1 cellular context compared by ENCODE assay signal in the genomic region with DNA sequence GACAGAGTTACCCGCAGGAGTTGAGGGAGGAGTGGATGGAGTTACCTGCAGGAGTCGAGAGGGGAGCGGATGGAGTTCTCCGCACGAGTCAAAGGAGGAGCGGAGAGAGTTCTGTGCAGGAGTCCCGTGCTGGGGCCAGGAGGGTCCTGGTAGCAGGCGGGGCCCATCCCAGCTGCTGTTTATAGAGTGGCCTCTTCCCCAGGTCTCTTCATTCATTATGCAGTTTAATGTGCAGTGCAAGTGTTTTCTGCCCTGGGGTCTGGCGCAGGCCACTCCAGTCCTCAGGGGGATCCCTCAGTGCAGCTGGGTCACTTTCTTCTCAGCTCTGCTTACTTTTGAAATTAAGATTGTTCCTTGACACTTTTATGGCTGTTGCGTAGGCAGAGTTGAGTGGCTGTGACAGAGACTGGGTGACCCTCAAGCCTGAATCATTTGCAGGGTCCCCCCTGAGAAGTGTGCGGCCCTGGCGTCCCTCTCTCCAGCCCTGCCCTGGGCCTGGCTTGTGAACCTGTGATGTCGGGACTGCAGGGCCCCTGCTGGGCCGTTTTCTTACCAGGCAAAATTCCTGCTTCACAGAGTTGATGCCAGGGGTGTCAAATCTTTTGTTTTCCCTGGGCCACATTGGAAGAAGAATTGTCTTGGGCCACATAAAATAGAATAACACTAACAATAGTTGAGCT.
TF ChIP-seq lines count a peak whose summit lies in the region.

No MANE protein-coding gene starts in this region.

TF ChIP-seq in HEK293, 187 proteins besides CTCF, POLR2A, EP300 and RAD21 (continued from another document):
- TF ChIP-seq, protein P1, sequence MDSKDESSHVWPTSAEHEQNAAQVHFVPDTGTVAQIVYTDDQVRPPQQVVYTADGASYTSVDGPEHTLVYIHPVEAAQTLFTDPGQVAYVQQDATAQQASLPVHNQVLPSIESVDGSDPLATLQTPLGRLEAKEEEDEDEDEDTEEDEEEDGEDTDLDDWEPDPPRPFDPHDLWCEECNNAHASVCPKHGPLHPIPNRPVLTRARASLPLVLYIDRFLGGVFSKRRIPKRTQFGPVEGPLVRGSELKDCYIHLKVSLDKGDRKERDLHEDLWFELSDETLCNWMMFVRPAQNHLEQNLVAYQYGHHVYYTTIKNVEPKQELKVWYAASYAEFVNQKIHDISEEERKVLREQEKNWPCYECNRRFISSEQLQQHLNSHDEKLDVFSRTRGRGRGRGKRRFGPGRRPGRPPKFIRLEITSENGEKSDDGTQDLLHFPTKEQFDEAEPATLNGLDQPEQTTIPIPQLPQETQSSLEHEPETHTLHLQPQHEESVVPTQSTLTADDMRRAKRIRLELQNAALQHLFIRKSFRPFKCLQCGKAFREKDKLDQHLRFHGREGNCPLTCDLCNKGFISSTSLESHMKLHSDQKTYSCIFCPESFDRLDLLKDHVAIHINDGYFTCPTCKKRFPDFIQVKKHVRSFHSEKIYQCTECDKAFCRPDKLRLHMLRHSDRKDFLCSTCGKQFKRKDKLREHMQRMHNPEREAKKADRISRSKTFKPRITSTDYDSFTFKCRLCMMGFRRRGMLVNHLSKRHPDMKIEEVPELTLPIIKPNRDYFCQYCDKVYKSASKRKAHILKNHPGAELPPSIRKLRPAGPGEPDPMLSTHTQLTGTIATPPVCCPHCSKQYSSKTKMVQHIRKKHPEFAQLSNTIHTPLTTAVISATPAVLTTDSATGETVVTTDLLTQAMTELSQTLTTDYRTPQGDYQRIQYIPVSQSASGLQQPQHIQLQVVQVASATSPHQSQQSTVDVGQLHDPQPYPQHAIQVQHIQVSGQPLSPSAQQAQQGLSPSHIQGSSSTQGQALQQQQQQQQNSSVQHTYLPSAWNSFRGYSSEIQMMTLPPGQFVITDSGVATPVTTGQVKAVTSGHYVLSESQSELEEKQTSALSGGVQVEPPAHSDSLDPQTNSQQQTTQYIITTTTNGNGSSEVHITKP (tag by site-specific recombination; IDR thresholded peaks at IDR 0.05): peak; percentile 87
